In the genomic region with DNA sequence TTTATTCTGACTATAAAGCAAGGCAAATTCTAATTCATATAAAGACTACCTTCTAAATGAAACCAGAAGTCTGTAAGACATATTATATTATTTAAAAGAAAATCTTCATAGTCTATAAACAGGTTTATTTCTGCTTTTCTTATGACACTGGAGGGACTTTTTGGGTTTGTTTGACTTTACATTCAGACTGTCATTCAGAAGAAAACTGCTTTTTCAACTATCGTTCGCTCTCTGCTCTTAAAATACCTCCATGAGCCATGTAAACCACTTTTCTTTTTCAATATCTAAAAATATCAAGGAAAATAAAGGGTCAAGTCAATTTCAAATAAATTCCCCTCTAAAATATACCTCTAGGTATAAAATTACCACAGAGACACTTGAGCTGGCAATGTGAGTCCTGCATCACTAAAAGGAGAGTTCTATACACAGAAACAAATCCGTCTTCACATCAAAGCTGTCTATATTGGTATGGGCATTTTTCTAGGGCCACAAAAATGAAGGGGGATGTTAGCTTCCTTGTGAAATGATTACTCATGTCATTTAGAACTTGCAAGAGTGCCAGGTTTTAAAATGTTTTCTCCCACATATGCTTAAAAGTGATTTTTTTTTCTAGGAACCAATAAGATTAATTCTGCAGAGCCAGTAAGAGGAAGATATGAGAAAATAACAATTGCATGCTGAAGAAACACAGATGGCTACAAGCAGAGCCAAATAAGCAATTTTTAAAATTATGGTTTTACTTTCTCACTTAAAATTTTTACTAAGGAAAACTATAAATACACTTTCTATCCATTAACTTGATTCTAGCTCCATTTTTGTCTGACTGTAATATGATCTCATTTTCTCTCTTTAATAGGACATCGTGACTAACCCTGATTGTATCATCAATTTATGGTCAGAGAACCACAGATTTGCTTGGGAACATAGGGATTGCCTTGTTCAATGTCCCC, we compare ENCODE assay signal across 1 cellular context.
TF ChIP-seq lines count a peak whose summit lies in the region.

No MANE protein-coding gene starts in this region.

TF ChIP-seq in SK-N-SH treated with all-trans-retinoic acid at 6 μM for 48 hours, 23 proteins besides CTCF, POLR2A, EP300 and RAD21 (continued from another document):
- TF ChIP-seq, protein P1, sequence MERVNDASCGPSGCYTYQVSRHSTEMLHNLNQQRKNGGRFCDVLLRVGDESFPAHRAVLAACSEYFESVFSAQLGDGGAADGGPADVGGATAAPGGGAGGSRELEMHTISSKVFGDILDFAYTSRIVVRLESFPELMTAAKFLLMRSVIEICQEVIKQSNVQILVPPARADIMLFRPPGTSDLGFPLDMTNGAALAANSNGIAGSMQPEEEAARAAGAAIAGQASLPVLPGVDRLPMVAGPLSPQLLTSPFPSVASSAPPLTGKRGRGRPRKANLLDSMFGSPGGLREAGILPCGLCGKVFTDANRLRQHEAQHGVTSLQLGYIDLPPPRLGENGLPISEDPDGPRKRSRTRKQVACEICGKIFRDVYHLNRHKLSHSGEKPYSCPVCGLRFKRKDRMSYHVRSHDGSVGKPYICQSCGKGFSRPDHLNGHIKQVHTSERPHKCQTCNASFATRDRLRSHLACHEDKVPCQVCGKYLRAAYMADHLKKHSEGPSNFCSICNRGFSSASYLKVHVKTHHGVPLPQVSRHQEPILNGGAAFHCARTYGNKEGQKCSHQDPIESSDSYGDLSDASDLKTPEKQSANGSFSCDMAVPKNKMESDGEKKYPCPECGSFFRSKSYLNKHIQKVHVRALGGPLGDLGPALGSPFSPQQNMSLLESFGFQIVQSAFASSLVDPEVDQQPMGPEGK (CRISPR knock-in tag; IDR thresholded peaks at IDR 0.05; ENCODE audit: borderline replicate concordance) = no peak; the same call in none of the 2 replicates
- no peak; the same call in 1 of the 2 replicates for TF ChIP-seq RARB (CRISPR knock-in tag; IDR thresholded peaks at IDR 0.05)
